ENCODE assay signal across 1 cellular context in genomic region chr14:90614696-90615260, GRCh38.
TF ChIP-seq lines count a peak whose summit lies in the region.

No MANE protein-coding gene starts in this region.

TF ChIP-seq in H1, 55 proteins besides CTCF, POLR2A, EP300 and RAD21:
- TF ChIP-seq CREB1 (IDR thresholded peaks at IDR 0.05) (no peak), ASH2L (IDR thresholded peaks at IDR 0.05; ENCODE audit: low read length) (no peak), KDM5A (IDR thresholded peaks at IDR 0.05; ENCODE audit: low read length) (no peak), SAP30 (IDR thresholded peaks at IDR 0.05; ENCODE audit: insufficient read depth, insufficient replicate concordance, low read length) (no peak), CHD2 (IDR thresholded peaks at IDR 0.05; ENCODE audit: low read length) (no peak), HDAC6 (IDR thresholded peaks at IDR 0.05; ENCODE audit: low read depth, low read length) (no peak), NANOG (IDR thresholded peaks at IDR 0.05; ENCODE audit: insufficient read depth, low read depth, low read length, poor library complexity, severe bottlenecking) (no peak), PHF8 (conservative IDR thresholded peaks at IDR 0.05; ENCODE audit: low read depth, low read length) (no peak), TCF12 (IDR thresholded peaks at IDR 0.05; ENCODE audit: low read depth, low read length) (no peak), NRF1 (IDR thresholded peaks at IDR 0.05; ENCODE audit: low read depth, low read length) (no peak), TBP (IDR thresholded peaks at IDR 0.05; ENCODE audit: low read depth, low read length) (no peak), CEBPB (IDR thresholded peaks at IDR 0.05; ENCODE audit: low read depth, low read length) (no peak), JUND (IDR thresholded peaks at IDR 0.05; ENCODE audit: low read length) (no peak), HDAC2 (IDR thresholded peaks at IDR 0.05; ENCODE audit: borderline replicate concordance in 1 of 2, low read depth in 2 of 2, low read length in 2 of 2) (no peak), SP1 (IDR thresholded peaks at IDR 0.05; ENCODE audit: low read depth, low read length) (no peak), JUN (IDR thresholded peaks at IDR 0.05; ENCODE audit: low read depth, low read length) (no peak), YY1 (IDR thresholded peaks at IDR 0.05; ENCODE audit: low read depth, low read length) (no peak), CHD7 (IDR thresholded peaks at IDR 0.05; ENCODE audit: insufficient replicate concordance, low read length) (no peak), TAF1 (IDR thresholded peaks at IDR 0.05; ENCODE audit: low read depth, low read length) (no peak)
